In genomic region chr4:41613362-41613761, GRCh38 we compare ENCODE assay signal across 13 cellular contexts.
DNase-seq lines count a peak whose midpoint lies in the region; FAIRE-seq and TF ChIP-seq lines count a peak whose summit lies in the region.
"Had no signal": no experiment of that assay in that cellular context is flagged by ENCODE, and none has a peak within 500 bp of the region (broad histone marks: within the 10 kb centered on the region; RNA-seq: fewer than 3 reads in every experiment).

No MANE protein-coding gene starts in this region.

- H3K27me3 Mint-ChIP-seq in nephron (ENCODE audit: low read depth): peaks cover 19% of the 10 kb centered on the region
- H3K27me3 Mint-ChIP-seq: activated naive CD4-positive, alpha-beta T cell treated with anti-CD3 and anti-CD28 coated beads, Interleukin-2, amount 10 ng/mL, durations not matched to agents 7 days and 5 days had no signal

- intact Hi-C loops in tibial artery (cut with DNase I; ENCODE audit: low total_unique reads): no loop called here

- H3K4me1 ChIP-seq in NT2/D1 (ENCODE audit: insufficient read depth, insufficient read length) (no peaks in the 10 kb centered on the region), fibroblast of lung (ENCODE audit: control insufficient read depth, extremely low read depth, insufficient read depth, low read length) (no peaks in the 10 kb centered on the region), tibial artery (peaks cover 0 to 48% (median 23%) of the 10 kb centered on the region in 4 donors)

- no peak for TF ChIP-seq POLR2A in H54 (IDR thresholded peaks at IDR 0.05; ENCODE audit: low read depth, low read length)

- H3K4me3 Mint-ChIP-seq in nephron: peak overlapping the region; percentile 72 to 81 (median 78)
- H3K4me3 Mint-ChIP-seq: activated naive CD4-positive, alpha-beta T cell treated with anti-CD3 and anti-CD28 coated beads, Interleukin-2, amount 10 ng/mL, durations not matched to agents 7 days and 5 days; natural killer cell had no signal

- no peaks in the 10 kb centered on the region for H3K9me3 ChIP-seq in NT2/D1 (ENCODE audit: insufficient read depth, low read length)
- H3K9me3 ChIP-seq in fibroblast of lung (ENCODE audit: control insufficient read depth, insufficient read depth, low read depth, low read length): no peaks in the 10 kb centered on the region
- H3K9me3 ChIP-seq in tibial artery: no peaks in the 10 kb centered on the region

- peaks cover 27% of the 10 kb centered on the region for H3K4me1 Mint-ChIP-seq in nephron
- H3K4me1 Mint-ChIP-seq: activated naive CD4-positive, alpha-beta T cell treated with anti-CD3 and anti-CD28 coated beads, Interleukin-2, amount 10 ng/mL, durations not matched to agents 7 days and 5 days; natural killer cell had no signal

- no peak for DNase-seq in NT2/D1 (ENCODE audit: low read depth, low spot score)
- peak in 1 of 2 donors; percentile 33 for DNase-seq in fibroblast of lung (ENCODE audit: low read depth in 2 of 2)
- no peak for DNase-seq in tibial artery
- DNase-seq in frontal cortex (ENCODE audit: low spot score in 2 of 2): no peak
- no peak for DNase-seq in GM13977 (ENCODE audit: low spot score)
- DNase-seq in H54 (ENCODE audit: insufficient read length, low spot score): no peak
- DNase-seq: activated naive CD4-positive, alpha-beta T cell treated with anti-CD3 and anti-CD28 coated beads, Interleukin-2, amount 10 ng/mL, durations not matched to agents 7 days and 5 days; DMS 273 treated with DMSO at 0.1 percent for 48 hours; natural killer cell; NCI-H524 treated with DMSO at 0.1 percent for 48 hours had no signal

- no peak overlapping the region for H2AFZ ChIP-seq in fibroblast of lung (ENCODE audit: low read length)

- no peak for TF ChIP-seq CTCF in fibroblast of lung (conservative IDR thresholded peaks at IDR 0.05 in 1 of 2, IDR thresholded peaks at IDR 0.05 in 1 of 2; ENCODE audit: low read depth in 1 of 2, low read length in 2 of 2)
- TF ChIP-seq CTCF in nephron (IDR thresholded peaks at IDR 0.05; ENCODE audit: unreplicated experiment in 3 of 3): no peak
- TF ChIP-seq CTCF in tibial artery (IDR thresholded peaks at IDR 0.05): no peak
- no peak for TF ChIP-seq CTCF in GM13977 (IDR thresholded peaks at IDR 0.05; ENCODE audit: extremely low read depth, insufficient read depth, missing control alignments)

- H3K36me3 ChIP-seq in NT2/D1 (ENCODE audit: insufficient read depth, insufficient read length, low read length) (no peaks in the 10 kb centered on the region), fibroblast of lung (ENCODE audit: control insufficient read depth, insufficient read depth, low read length) (no peaks in the 10 kb centered on the region), tibial artery (no peaks in the 10 kb centered on the region)

- H3K9ac ChIP-seq in NT2/D1 (ENCODE audit: insufficient read length, low read depth) (peak overlapping the region; percentile 57), fibroblast of lung (ENCODE audit: insufficient read depth, low read length) (no peak overlapping the region)

- in situ Hi-C loops in GM13977 (cut with MboI; ENCODE audit: low pct_unique_long_range_greater_than_20kb, low sequenced_read_pairs, unreplicated experiment): no loop called here

- H3K27ac ChIP-seq in fibroblast of lung (ENCODE audit: insufficient read depth, low read length): no peak overlapping the region
- peak overlapping the region; percentile 34 to 68 for H3K27ac ChIP-seq in tibial artery
- H3K27ac ChIP-seq: HL-60 had no signal

- H3K27me3 ChIP-seq in NT2/D1 (ENCODE audit: insufficient read depth, insufficient read length): peaks cover 18% of the 10 kb centered on the region
- no peaks in the 10 kb centered on the region for H3K27me3 ChIP-seq in fibroblast of lung (ENCODE audit: control insufficient read depth, insufficient read depth, low read length)
- H3K27me3 ChIP-seq in tibial artery: no peaks in the 10 kb centered on the region

- no peaks in the 10 kb centered on the region for H3K9me3 Mint-ChIP-seq in nephron
- H3K9me3 Mint-ChIP-seq: activated naive CD4-positive, alpha-beta T cell treated with anti-CD3 and anti-CD28 coated beads, Interleukin-2, amount 10 ng/mL, durations not matched to agents 7 days and 5 days had no signal

- FAIRE-seq in frontal cortex (lab: Jason Lieb, UNC): no peak
- FAIRE-seq in H54 (lab: Jason Lieb, UNC): no peak
- FAIRE-seq: GM12892 had no signal

- H4K20me1 ChIP-seq in fibroblast of lung (ENCODE audit: control insufficient read depth, extremely low read depth, insufficient read depth, low read length): no peaks in the 10 kb centered on the region

- H3K79me2 ChIP-seq in fibroblast of lung (ENCODE audit: control insufficient read depth, insufficient read depth, low read length): no peaks in the 10 kb centered on the region

- no peak overlapping the region for H3K4me3 ChIP-seq in NT2/D1 (ENCODE audit: insufficient read length, low read depth)
- H3K4me3 ChIP-seq in fibroblast of lung (replicated peaks in 1 of 4; ENCODE audit: control extremely low read depth in 1 of 4, insufficient read depth in 1 of 4, low read depth in 3 of 4, low read length in 4 of 4): peak overlapping the region in 1 of 4 experiments; percentile 44
- H3K4me3 ChIP-seq in tibial artery: peak overlapping the region; percentile 23 to 29

- H3K36me3 Mint-ChIP-seq in nephron (ENCODE audit: low read depth): peaks cover 14% of the 10 kb centered on the region
- H3K36me3 Mint-ChIP-seq: activated naive CD4-positive, alpha-beta T cell treated with anti-CD3 and anti-CD28 coated beads, Interleukin-2, amount 10 ng/mL, durations not matched to agents 7 days and 5 days; natural killer cell had no signal

- H3K27ac Mint-ChIP-seq in nephron: peak overlapping the region; percentile 71 to 90 (median 90)
- H3K27ac Mint-ChIP-seq: activated naive CD4-positive, alpha-beta T cell treated with anti-CD3 and anti-CD28 coated beads, Interleukin-2, amount 10 ng/mL, durations not matched to agents 7 days and 5 days; natural killer cell had no signal

- H3K4me2 ChIP-seq in fibroblast of lung (ENCODE audit: extremely low read depth, insufficient read depth, low read length): peak overlapping the region; percentile 4
